ENCODE assay signal across 8 cellular contexts in the genomic region with DNA sequence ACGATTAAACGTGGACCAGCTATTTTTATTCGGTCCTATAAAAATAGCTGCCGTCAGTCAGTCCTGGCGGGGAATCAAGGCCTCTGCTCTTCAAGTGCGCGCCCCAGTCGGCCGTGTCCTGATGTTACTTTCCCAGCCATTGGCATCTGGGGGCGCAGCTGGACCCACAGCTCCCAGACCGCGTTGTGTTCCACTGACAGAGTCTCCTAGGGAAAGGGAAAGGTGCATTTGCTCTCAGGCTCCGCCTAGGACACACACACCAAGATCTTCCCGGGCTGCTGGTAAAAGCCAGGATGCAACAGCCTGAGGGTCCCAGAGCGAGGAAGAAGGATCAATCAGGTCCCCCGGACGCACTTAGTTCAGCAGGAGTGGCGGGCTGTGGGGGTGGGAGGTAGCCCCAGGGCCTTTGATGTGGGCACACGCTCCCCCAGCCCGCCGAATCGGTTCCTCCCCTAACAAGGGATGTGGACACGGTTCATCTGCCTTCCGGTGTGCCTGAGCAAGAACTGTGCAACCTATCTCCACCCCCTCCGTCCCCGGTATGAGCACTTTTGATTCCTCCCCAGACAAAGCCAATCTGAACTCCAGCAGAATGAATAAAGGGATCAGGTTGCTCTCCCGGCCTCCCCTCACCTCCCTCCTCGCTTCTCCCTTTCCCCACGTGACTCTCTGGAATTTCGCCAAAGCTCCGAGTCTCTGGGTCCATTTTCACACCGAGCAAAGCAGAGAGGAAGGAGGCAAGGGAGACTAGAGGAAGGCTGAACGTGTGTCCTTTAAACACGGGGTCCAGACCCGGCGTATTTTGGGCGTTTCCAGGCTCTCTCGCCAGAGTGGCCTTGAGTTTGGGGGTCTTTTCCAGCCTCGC. TPM values are rescaled to one million over a fixed set of nuclear protein-coding genes. Genes with fewer than 3 reads are reported as not detected.
DNase-seq lines count a peak whose midpoint lies in the region; ATAC-seq and TF ChIP-seq lines count a peak whose summit lies in the region.

No MANE protein-coding gene starts in this region.

- peak overlapping the region; percentile 98 for H3K27ac ChIP-seq in 22Rv1
- H3K27ac ChIP-seq in WERI-Rb-1, result no peak overlapping the region
- peak overlapping the region; percentile 62 to 86 (median 75) for H3K27ac ChIP-seq in esophagus muscularis mucosa (replicated peaks in 1 of 4)
- H3K27ac ChIP-seq in mucosa of rectum (ENCODE audit: low read depth in 2 of 2, low read length in 2 of 2), result no peak overlapping the region
- peak overlapping the region; percentile 63 to 81 (median 70) for H3K27ac ChIP-seq in transverse colon

- DNase-seq in GM12865 (ENCODE audit: low read depth), result peak; percentile 52
- DNase-seq in NCI-H1930 (lab: John Stamatoyannopoulos, UW), result peak; percentile 73 to 80
- DNase-seq in WERI-Rb-1, result peak; percentile 24
- no peak for DNase-seq in esophagus muscularis mucosa (ENCODE audit: extremely low spot score)
- peak; percentile 73 for DNase-seq in transverse colon

- H3K36me3 ChIP-seq in WERI-Rb-1, result no peaks in the 10 kb centered on the region
- no peaks in the 10 kb centered on the region for H3K36me3 ChIP-seq in esophagus muscularis mucosa
- H3K36me3 ChIP-seq in mucosa of rectum (ENCODE audit: control insufficient read depth in 2 of 2, insufficient read depth in 2 of 2, low read length in 2 of 2), result no peaks in the 10 kb centered on the region
- no peaks in the 10 kb centered on the region for H3K36me3 ChIP-seq in transverse colon

- TF ChIP-seq CTCF in 22Rv1 (IDR thresholded peaks at IDR 0.05) (no peak), GM12865 (IDR thresholded peaks at IDR 0.05; ENCODE audit: insufficient read depth, low read depth, low read length, missing control alignments) (no peak), WERI-Rb-1 (IDR thresholded peaks at IDR 0.05; ENCODE audit: low read depth, low read length) (no peak), esophagus muscularis mucosa (IDR thresholded peaks at IDR 0.05) (no peak), transverse colon (IDR thresholded peaks at IDR 0.05) (no peak)

- WGBS in esophagus muscularis mucosa, result 5% methylated on average over 28 of the region's 39 CpGs
- WGBS in transverse colon (ENCODE audit: low coverage in 1 of 2), 2 donors, result 0 to 4% methylated on average over 2 to 39 of the region's 39 CpGs

- H3K9ac ChIP-seq in mucosa of rectum (ENCODE audit: low read depth in 1 of 2, low read length in 2 of 2), result peak overlapping the region in 1 of 2 donors; percentile 65

- intact Hi-C loops in esophagus muscularis mucosa (cut with DNase I), result loop anchor here (5.0 kb wide), 1 partner anchor 456 kb away; no protein-coding TSS in a partner anchor
- intact Hi-C loops in transverse colon (cut with DNase I; ENCODE audit: low total_unique reads), result no loop called here

- in situ Hi-C loops in transverse colon (cut with MboI; ENCODE audit: low pct_ligation_motif_present in 1 of 4, low pct_unique_long_range_greater_than_20kb in 1 of 4, low sequenced_read_pairs in 3 of 4), result loop anchor here in 1 of 4 donors (25.0 kb wide), 1 partner anchor 806 kb away; no protein-coding TSS in a partner anchor

- TF ChIP-seq EP300 in esophagus muscularis mucosa (IDR thresholded peaks at IDR 0.05) (no peak), transverse colon (IDR thresholded peaks at IDR 0.05; ENCODE audit: low read depth) (no peak)

- peaks cover 50% of the 10 kb centered on the region for H3K27me3 ChIP-seq in WERI-Rb-1 (ENCODE audit: insufficient read depth, low read depth, severe bottlenecking)
- peaks cover 0 to 19% (median 0%) of the 10 kb centered on the region in 4 donors for H3K27me3 ChIP-seq in esophagus muscularis mucosa
- H3K27me3 ChIP-seq in mucosa of rectum (ENCODE audit: control insufficient read depth in 2 of 2, insufficient read depth in 2 of 2, low read length in 2 of 2), result peaks cover 2 to 9% of the 10 kb centered on the region in 2 donors
- H3K27me3 ChIP-seq in transverse colon, result peaks cover 33% of the 10 kb centered on the region

- H3K4me1 ChIP-seq in esophagus muscularis mucosa (peaks cover 9 to 37% (median 34%) of the 10 kb centered on the region in 4 donors), mucosa of rectum (ENCODE audit: control insufficient read depth in 2 of 2, insufficient read depth in 2 of 2, low read length in 2 of 2) (peaks cover 16 to 19% of the 10 kb centered on the region in 2 donors), transverse colon (peaks cover 0 to 33% (median 25%) of the 10 kb centered on the region in 4 donors)

- ATAC-seq in HG02870 (IDR thresholded peaks at IDR 0.05; ENCODE audit: unreplicated experiment), result peak; percentile 69

- no peaks in the 10 kb centered on the region for H3K9me3 ChIP-seq in WERI-Rb-1 (ENCODE audit: severe bottlenecking)
- H3K9me3 ChIP-seq in esophagus muscularis mucosa, result no peaks in the 10 kb centered on the region
- H3K9me3 ChIP-seq in mucosa of rectum (ENCODE audit: control insufficient read depth in 2 of 2, low read length in 2 of 2), result no peaks in the 10 kb centered on the region
- no peaks in the 10 kb centered on the region for H3K9me3 ChIP-seq in transverse colon

- peak overlapping the region; percentile 42 for H3K4me3 ChIP-seq in GM12865 (ENCODE audit: low read depth, low read length)
- peak overlapping the region; percentile 35 for H3K4me3 ChIP-seq in WERI-Rb-1 (ENCODE audit: low read depth, low read length)
- peak overlapping the region; percentile 63 to 66 (median 64) for H3K4me3 ChIP-seq in esophagus muscularis mucosa
- peak overlapping the region; percentile 60 to 82 for H3K4me3 ChIP-seq in mucosa of rectum (ENCODE audit: low read length in 2 of 2)
- H3K4me3 ChIP-seq in transverse colon, result peak overlapping the region; percentile 44 to 63 (median 54)

- TF ChIP-seq POLR2A in esophagus muscularis mucosa (IDR thresholded peaks at IDR 0.05; ENCODE audit: low read depth) (no peak), transverse colon (IDR thresholded peaks at IDR 0.05) (no peak)

RNA-seq across cellular contexts. Expression of a gene that starts 0.6 kb away (rescaled TPM):
- total RNA-seq in esophagus muscularis mucosa (1 to 10 TPM; 5.3 to 8.7 (median 5.7) TPM), transverse colon (1 to 10 TPM; 1.8 to 9.7 (median 3.1) TPM)

Comparison
In these comparisons a context has a peak if more than half of its experiments do, and no peak if none do; other contexts are left out.
1. H3K27ac ChIP-seq: peak in 22Rv1 (single experiment), esophagus muscularis mucosa (4 of 4) and transverse colon (4 of 4); none in WERI-Rb-1 (single experiment) and mucosa of rectum (0 of 2).
2. Peak in every context shown above with its lines, with median percentiles within 50 percentile points of each other: H3K4me3 ChIP-seq.